ENCODE assay signal across 1 cellular context in the genomic region with DNA sequence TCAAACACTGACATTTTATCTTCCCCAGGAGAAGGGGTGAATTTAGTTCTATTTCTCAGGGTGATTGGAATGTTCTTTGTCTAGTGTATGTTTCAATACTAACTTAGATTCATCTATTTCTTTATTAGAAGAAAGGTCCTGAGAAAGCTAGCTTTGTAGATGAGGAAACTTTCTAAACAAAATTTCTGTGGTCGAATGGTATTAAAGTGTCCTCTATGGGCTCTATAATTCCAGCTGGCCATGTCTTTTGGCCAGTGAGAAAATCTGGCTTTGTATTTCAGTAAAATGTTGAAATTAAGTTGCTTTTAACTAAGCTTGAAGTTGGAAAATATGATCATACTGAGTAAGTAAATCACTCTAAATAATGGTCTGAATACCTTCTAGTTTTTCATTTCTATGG.
TF ChIP-seq lines count a peak whose summit lies in the region.

No MANE protein-coding gene starts in this region.

TF ChIP-seq in SK-N-SH treated with all-trans-retinoic acid at 6 μM for 48 hours, 23 proteins besides CTCF, POLR2A, EP300 and RAD21 (continued from another document):
- TF ChIP-seq PPARA (CRISPR knock-in tag; IDR thresholded peaks at IDR 0.05; ENCODE audit: borderline replicate concordance) (no peak), ZC3H10 (CRISPR knock-in tag; IDR thresholded peaks at IDR 0.05) (no peak), OSR1 (CRISPR knock-in tag; IDR thresholded peaks at IDR 0.05) (no peak), TOX (CRISPR knock-in tag; IDR thresholded peaks at IDR 0.05; ENCODE audit: borderline replicate concordance) (no peak), ZFP30 (CRISPR knock-in tag; IDR thresholded peaks at IDR 0.05) (no peak), TCF4 (CRISPR knock-in tag; IDR thresholded peaks at IDR 0.05; ENCODE audit: borderline replicate concordance) (no peak), ARNTL (CRISPR knock-in tag; IDR thresholded peaks at IDR 0.05; ENCODE audit: borderline replicate concordance, low read depth) (no peak), GLIS3 (CRISPR knock-in tag; IDR thresholded peaks at IDR 0.05) (no peak), RARB (CRISPR knock-in tag; IDR thresholded peaks at IDR 0.05) (no peak), ISL1 (CRISPR knock-in tag; IDR thresholded peaks at IDR 0.05) (no peak)
- TF ChIP-seq, protein P1, sequence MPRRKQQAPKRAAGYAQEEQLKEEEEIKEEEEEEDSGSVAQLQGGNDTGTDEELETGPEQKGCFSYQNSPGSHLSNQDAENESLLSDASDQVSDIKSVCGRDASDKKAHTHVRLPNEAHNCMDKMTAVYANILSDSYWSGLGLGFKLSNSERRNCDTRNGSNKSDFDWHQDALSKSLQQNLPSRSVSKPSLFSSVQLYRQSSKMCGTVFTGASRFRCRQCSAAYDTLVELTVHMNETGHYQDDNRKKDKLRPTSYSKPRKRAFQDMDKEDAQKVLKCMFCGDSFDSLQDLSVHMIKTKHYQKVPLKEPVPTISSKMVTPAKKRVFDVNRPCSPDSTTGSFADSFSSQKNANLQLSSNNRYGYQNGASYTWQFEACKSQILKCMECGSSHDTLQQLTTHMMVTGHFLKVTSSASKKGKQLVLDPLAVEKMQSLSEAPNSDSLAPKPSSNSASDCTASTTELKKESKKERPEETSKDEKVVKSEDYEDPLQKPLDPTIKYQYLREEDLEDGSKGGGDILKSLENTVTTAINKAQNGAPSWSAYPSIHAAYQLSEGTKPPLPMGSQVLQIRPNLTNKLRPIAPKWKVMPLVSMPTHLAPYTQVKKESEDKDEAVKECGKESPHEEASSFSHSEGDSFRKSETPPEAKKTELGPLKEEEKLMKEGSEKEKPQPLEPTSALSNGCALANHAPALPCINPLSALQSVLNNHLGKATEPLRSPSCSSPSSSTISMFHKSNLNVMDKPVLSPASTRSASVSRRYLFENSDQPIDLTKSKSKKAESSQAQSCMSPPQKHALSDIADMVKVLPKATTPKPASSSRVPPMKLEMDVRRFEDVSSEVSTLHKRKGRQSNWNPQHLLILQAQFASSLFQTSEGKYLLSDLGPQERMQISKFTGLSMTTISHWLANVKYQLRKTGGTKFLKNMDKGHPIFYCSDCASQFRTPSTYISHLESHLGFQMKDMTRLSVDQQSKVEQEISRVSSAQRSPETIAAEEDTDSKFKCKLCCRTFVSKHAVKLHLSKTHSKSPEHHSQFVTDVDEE (CRISPR knock-in tag; IDR thresholded peaks at IDR 0.05) = no peak
- TF ChIP-seq, protein P2, sequence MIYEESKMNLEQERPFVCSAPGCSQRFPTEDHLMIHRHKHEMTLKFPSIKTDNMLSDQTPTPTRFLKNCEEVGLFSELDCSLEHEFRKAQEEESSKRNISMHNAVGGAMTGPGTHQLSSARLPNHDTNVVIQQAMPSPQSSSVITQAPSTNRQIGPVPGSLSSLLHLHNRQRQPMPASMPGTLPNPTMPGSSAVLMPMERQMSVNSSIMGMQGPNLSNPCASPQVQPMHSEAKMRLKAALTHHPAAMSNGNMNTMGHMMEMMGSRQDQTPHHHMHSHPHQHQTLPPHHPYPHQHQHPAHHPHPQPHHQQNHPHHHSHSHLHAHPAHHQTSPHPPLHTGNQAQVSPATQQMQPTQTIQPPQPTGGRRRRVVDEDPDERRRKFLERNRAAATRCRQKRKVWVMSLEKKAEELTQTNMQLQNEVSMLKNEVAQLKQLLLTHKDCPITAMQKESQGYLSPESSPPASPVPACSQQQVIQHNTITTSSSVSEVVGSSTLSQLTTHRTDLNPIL (CRISPR knock-in tag; IDR thresholded peaks at IDR 0.05; ENCODE audit: low read depth) = no peak
